ENCODE assay signal across 8 cellular contexts in genomic region chr19:48329167-48329891, GRCh38. TPM values are rescaled to one million over a fixed set of nuclear protein-coding genes. Genes with fewer than 3 reads are reported as not detected.
DNase-seq lines count a peak whose midpoint lies in the region; ATAC-seq, FAIRE-seq and TF ChIP-seq lines count a peak whose summit lies in the region.

No MANE protein-coding gene starts in this region.

- H3K9me3 Mint-ChIP-seq in T-cell, result no peaks in the 10 kb centered on the region

- H3K4me1 Mint-ChIP-seq in T-cell, result peaks cover 73 to 87% (median 86%) of the 10 kb centered on the region in 3 donors

- H3K27me3 ChIP-seq in bronchial epithelial cell (ENCODE audit: control insufficient read depth, insufficient read depth, low read length) (no peaks in the 10 kb centered on the region), muscle layer of duodenum (ENCODE audit: low read depth, low read length) (no peaks in the 10 kb centered on the region)

- H3K4me3 ChIP-seq in bronchial epithelial cell (ENCODE audit: low read depth, low read length), result no peak overlapping the region
- H3K4me3 ChIP-seq in muscle layer of duodenum (ENCODE audit: low read depth in 1 of 2, low read length in 2 of 2), result peak overlapping the region in 1 of 2 donors; percentile 37

- H3K27me3 Mint-ChIP-seq in T-cell, result no peaks in the 10 kb centered on the region

- peaks cover 40% of the 10 kb centered on the region for H3K36me3 Mint-ChIP-seq in T-cell

- peak overlapping the region; percentile 54 for H3K27ac ChIP-seq in muscle layer of duodenum (ENCODE audit: low read length)

- POLR2A ChIA-PET in T-cell (lab: Charles Lee), result interaction anchor here in 1 of 2 donors (0.5 to 1.4 kb wide), 2 partner anchors 8 to 71 kb away, joined by 3 to 4 read pairs; a partner anchor contains a TSS

- no peak for FAIRE-seq in bronchial epithelial cell (lab: Jason Lieb, UNC)

- TF ChIP-seq CTCF in bronchial epithelial cell (IDR thresholded peaks at IDR 0.05; ENCODE audit: insufficient read depth, low read length, severe bottlenecking), result no peak

- H3K9me3 ChIP-seq in muscle layer of duodenum (ENCODE audit: control insufficient read depth in 1 of 2, low read length in 2 of 2), result no peaks in the 10 kb centered on the region

- H3K36me3 ChIP-seq in bronchial epithelial cell (ENCODE audit: control insufficient read depth, insufficient read depth, low read length), result no peaks in the 10 kb centered on the region
- peaks cover 3 to 18% of the 10 kb centered on the region in 2 donors for H3K36me3 ChIP-seq in muscle layer of duodenum (ENCODE audit: control insufficient read depth in 1 of 2, insufficient read depth in 2 of 2, low read length in 2 of 2)

- H3K27ac Mint-ChIP-seq in T-cell, result peak overlapping the region; percentile 96 to 99

- peak overlapping the region; percentile 82 to 96 (median 84) for H3K4me3 Mint-ChIP-seq in T-cell

- H3K4me1 ChIP-seq in muscle layer of duodenum (ENCODE audit: control insufficient read depth in 1 of 2, insufficient read depth in 2 of 2, low read length in 2 of 2), result peaks cover 26 to 63% of the 10 kb centered on the region in 2 donors

- DNase-seq in NCI-H2196 (lab: John Stamatoyannopoulos, UW; ENCODE audit: unreplicated experiment) (peak; percentile 21), NCI-H2196 treated with DMSO at 0.1 percent for 48 hours (lab: John Stamatoyannopoulos, UW; ENCODE audit: unreplicated experiment) (no peak), T-cell (peak in 27 of 34 experiments; percentile 10 to 52 (median 35)), bronchial epithelial cell (ENCODE audit: low read depth) (peak; percentile 68), NCI-H526 treated with DMSO at 0.1 percent for 48 hours (lab: John Stamatoyannopoulos, UW) (no peak), NCI-H187 treated with DMSO at 0.1 percent for 48 hours (lab: John Stamatoyannopoulos, UW) (no peak)

- ATAC-seq in T-cell (replicated peaks in 1 of 4) (no peak), GM21515 (IDR thresholded peaks at IDR 0.05; ENCODE audit: unreplicated experiment) (no peak)

- CTCF ChIA-PET in T-cell (lab: Charles Lee), result interaction anchor here (0.5 to 1.4 kb wide), 3 partner anchors 30 to 160 kb away, joined by 3 to 9 read pairs (median 5); partner anchors contain the start of genes SYNGR4 (in 1 of the 2) and TMEM143 (in 1 of the 2)

RNA-seq across cellular contexts. Expression of gene EMP3, which starts 4.0 kb away (rescaled TPM):
- total RNA-seq in T-cell (100 to 1,000 TPM; 180 to 373 (median 361) TPM), bronchial epithelial cell (2.8 and 9.0 TPM in 2 replicates)

RNA-seq across cellular contexts. Expression of gene TMEM143, which starts 34.4 kb away (rescaled TPM):
- 10 to 100 TPM; 14.5 to 33.5 (median 29.0) TPM for total RNA-seq in T-cell
- total RNA-seq in bronchial epithelial cell, result 0.79 and 1.4 TPM in 2 replicates

RNA-seq across cellular contexts. Expression of gene SYNGR4, which starts 34.8 kb away (rescaled TPM):
- total RNA-seq in T-cell (not detected), bronchial epithelial cell (not detected in 2 replicates)

RNA-seq across cellular contexts. Expression of gene ZNF114, which starts 59.4 kb away (rescaled TPM):
- under 1 TPM in 2 of 5 donors, not detected in 3; 0.20 to 0.41 TPM for total RNA-seq in T-cell
- total RNA-seq in bronchial epithelial cell, result 0.13 and 0.53 TPM in 2 replicates

Comparison
In these comparisons a context has a peak if more than half of its experiments do, and no peak if none do; other contexts are left out.
1. DNase-seq: peak in NCI-H2196 (single experiment), T-cell (27 of 34) and bronchial epithelial cell (single experiment); none in NCI-H2196 treated with DMSO at 0.1 percent for 48 hours (single experiment), NCI-H526 treated with DMSO at 0.1 percent for 48 hours (single experiment) and NCI-H187 treated with DMSO at 0.1 percent for 48 hours (single experiment).
2. RNA of gene EMP3, which starts 4.0 kb away (total RNA-seq): 180 to 373 TPM in T-cell; 2.8 to 9.0 TPM in bronchial epithelial cell; every median in the first group is over 10 times any median in the second.